Comparison of ENCODE assay signal across 20 cellular contexts in the genomic region with DNA sequence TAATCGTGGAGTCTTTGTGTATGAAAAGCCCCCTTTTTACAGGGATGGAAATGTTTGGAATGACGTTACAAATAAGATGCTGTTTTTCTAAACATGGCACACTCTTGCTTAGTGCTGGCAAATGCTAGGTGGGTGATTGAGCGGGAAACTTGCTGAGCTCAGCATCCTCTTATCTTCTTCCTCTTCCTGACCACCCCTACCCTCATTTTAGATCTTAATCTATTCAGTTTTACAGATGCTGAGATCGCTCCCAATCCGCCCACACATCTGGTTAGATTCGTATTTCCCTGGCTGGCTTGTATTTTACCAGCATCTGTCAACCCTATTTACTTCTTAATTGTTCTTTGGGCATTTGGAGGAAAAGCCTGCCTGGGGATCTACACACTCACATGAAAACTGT.
DNase-seq lines count a peak whose midpoint lies in the region; ATAC-seq, FAIRE-seq and TF ChIP-seq lines count a peak whose summit lies in the region.
"Had no signal": no experiment of that assay in that cellular context is flagged by ENCODE, and none has a peak within 500 bp of the region (broad histone marks: within the 10 kb centered on the region; RNA-seq: fewer than 3 reads in every experiment).

No MANE protein-coding gene starts in this region.

- FAIRE-seq in A549 (lab: Jason Lieb, UNC), result no peak
- FAIRE-seq: GM12891 had no signal

- H3K4me3 ChIP-seq in A549 (no peak overlapping the region), iPS-18c (ENCODE audit: insufficient read depth, low read depth, low read length) (peak overlapping the region; percentile 9; the same call in 1 of the 2 replicates)
- peak overlapping the region in 1 of 10 experiments; percentile 11; a peak in 1 of 20 replicates for H3K4me3 ChIP-seq in BLaER1 treated with 17β-estradiol and CSF1 and Interleukin-3, amounts not matched to agents 10 nM and 100 nM
- H3K4me3 ChIP-seq: PC-9 had no signal

- POLR2A ChIA-PET in A549 (lab: Yijun Ruan, JAX), result no interaction called here

- no peak for TF ChIP-seq POLR2A in A549 (IDR thresholded peaks at IDR 0.05; ENCODE audit: low read length)

- in situ Hi-C loops in KBM-7 (cut with MboI; ENCODE audit: low pct_unique_long_range_greater_than_20kb, low sequenced_read_pairs), result no loop called here

- CTCF ChIA-PET in A549 (lab: Yijun Ruan, JAX), result no interaction called here

- 57% methylated on average over 6 of the region's 6 CpGs for WGBS in A549 (ENCODE audit: missing lambda C conversion rate)

- DNase-seq in A549 (ENCODE audit: low read depth in 1 of 2, low spot score in 1 of 2) (no peak), KBM-7 (peak; percentile 94), D341Med (ENCODE audit: low spot score) (no peak), left cardiac atrium (no peak), DMS153 (lab: John Stamatoyannopoulos, UW) (no peak)
- DNase-seq: ACHN, COR-L47, EL, GOT3, Karpas-422, NCI-H1092, NCI-H1436 treated with DMSO at 0.1 percent for 48 hours, NCI-H2029, NCI-H345, NCI-H524 treated with DMSO at 0.1 percent for 48 hours, PC-9 had no signal

- intact Hi-C loops in left cardiac atrium (cut with DNase I), result no loop called here

- ATAC-seq in A549, result no peak
- ATAC-seq in left cardiac atrium, result no peak

- no peak for TF ChIP-seq EP300 in A549 (IDR thresholded peaks at IDR 0.05)

- no peaks in the 10 kb centered on the region for H3K27me3 ChIP-seq in BLaER1 treated with 17β-estradiol and CSF1 and Interleukin-3, amounts not matched to agents 10 nM and 100 nM

- TF ChIP-seq CTCF in A549 (IDR thresholded peaks at IDR 0.05), result no peak

- no peak overlapping the region for H3K4me2 ChIP-seq in A549
- peak overlapping the region; percentile 33 to 80 (median 68) for H3K4me2 ChIP-seq in BLaER1 treated with 17β-estradiol and CSF1 and Interleukin-3, amounts not matched to agents 10 nM and 100 nM
- H3K4me2 ChIP-seq: PC-9 had no signal

- H3K4me1 ChIP-seq in A549, result no peaks in the 10 kb centered on the region
- peaks cover 12 to 52% (median 20%) of the 10 kb centered on the region in 10 experiments for H3K4me1 ChIP-seq in BLaER1 treated with 17β-estradiol and CSF1 and Interleukin-3, amounts not matched to agents 10 nM and 100 nM

- no peak for TF ChIP-seq RAD21 in A549 (conservative IDR thresholded peaks at IDR 0.05 in 1 of 2, IDR thresholded peaks at IDR 0.05 in 1 of 2)

- H3K9me3 ChIP-seq in A549, result no peaks in the 10 kb centered on the region
- peaks cover 0 to 7% (median 0%) of the 10 kb centered on the region in 11 experiments; a peak in 3 of 22 replicates for H3K9me3 ChIP-seq in BLaER1 treated with 17β-estradiol and CSF1 and Interleukin-3, amounts not matched to agents 10 nM and 100 nM (replicated peaks in 1 of 11)
- no peaks in the 10 kb centered on the region for H3K9me3 ChIP-seq in iPS-18c (ENCODE audit: control insufficient read depth, insufficient read depth, low read length)

- H4K20me1 ChIP-seq in BLaER1 treated with 17β-estradiol and CSF1 and Interleukin-3, amounts not matched to agents 10 nM and 100 nM, result no peaks in the 10 kb centered on the region

- no peak overlapping the region for H3K27ac ChIP-seq in A549
- H3K27ac ChIP-seq in BLaER1 treated with 17β-estradiol and CSF1 and Interleukin-3, amounts not matched to agents 10 nM and 100 nM, result peak overlapping the region in 1 of 11 experiments; percentile 33; a peak in 2 of 22 replicates
- H3K27ac ChIP-seq: PC-9, RWPE1 had no signal

- no peaks in the 10 kb centered on the region for H3K36me3 ChIP-seq in BLaER1 treated with 17β-estradiol and CSF1 and Interleukin-3, amounts not matched to agents 10 nM and 100 nM

- H3K9ac ChIP-seq in BLaER1 treated with 17β-estradiol and CSF1 and Interleukin-3, amounts not matched to agents 10 nM and 100 nM, result peak overlapping the region in 1 of 11 experiments; percentile 7; a peak in 2 of 22 replicates

TF ChIP-seq in A549, 52 proteins besides CTCF, POLR2A, EP300 and RAD21:
- peak; percentile 83 for TF ChIP-seq MAFK (IDR thresholded peaks at IDR 0.05; ENCODE audit: partially characterized antibody)
- no peak for TF ChIP-seq FOSB (CRISPR knock-in tag; IDR thresholded peaks at IDR 0.05)
